In the genomic region with DNA sequence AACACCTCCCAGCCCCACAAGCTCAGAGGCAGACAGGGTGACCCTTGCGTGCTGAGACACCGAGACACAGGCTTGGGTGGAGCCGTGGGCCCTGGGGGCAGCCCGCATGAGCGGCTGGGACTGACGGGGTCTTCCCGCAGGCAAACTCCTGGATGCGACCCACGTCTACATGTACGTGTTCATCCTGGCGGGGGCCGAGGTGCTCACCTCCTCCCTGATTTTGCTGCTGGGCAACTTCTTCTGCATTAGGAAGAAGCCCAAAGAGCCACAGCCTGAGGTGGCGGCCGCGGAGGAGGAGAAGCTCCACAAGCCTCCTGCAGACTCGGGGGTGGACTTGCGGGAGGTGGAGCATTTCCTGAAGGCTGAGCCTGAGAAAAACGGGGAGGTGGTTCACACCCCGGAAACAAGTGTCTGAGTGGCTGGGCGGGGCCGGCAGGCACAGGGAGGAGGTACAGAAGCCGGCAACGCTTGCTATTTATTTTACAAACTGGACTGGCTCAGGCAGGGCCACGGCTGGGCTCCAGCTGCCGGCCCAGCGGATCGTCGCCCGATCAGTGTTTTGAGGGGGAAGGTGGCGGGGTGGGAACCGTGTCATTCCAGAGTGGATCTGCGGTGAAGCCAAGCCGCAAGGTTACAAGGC, we compare ENCODE assay signal across 1 cellular context.
A peak's percentile ranks its signal among the peaks of the same experiment; 100 is the strongest.
TF ChIP-seq lines count a peak whose summit lies in the region.

No MANE protein-coding gene starts in this region.

TF ChIP-seq in K562, 482 proteins besides CTCF, POLR2A, EP300 and RAD21 (continued from another document and continues in another):
- TF ChIP-seq, protein P1, sequence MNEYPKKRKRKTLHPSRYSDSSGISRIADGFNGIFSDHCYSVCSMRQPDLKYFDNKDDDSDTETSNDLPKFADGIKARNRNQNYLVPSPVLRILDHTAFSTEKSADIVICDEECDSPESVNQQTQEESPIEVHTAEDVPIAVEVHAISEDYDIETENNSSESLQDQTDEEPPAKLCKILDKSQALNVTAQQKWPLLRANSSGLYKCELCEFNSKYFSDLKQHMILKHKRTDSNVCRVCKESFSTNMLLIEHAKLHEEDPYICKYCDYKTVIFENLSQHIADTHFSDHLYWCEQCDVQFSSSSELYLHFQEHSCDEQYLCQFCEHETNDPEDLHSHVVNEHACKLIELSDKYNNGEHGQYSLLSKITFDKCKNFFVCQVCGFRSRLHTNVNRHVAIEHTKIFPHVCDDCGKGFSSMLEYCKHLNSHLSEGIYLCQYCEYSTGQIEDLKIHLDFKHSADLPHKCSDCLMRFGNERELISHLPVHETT (CRISPR knock-in tag; conservative IDR thresholded peaks at IDR 0.05 in 1 of 2, IDR thresholded peaks at IDR 0.05 in 1 of 2): no peak
- no peak for TF ChIP-seq ZNF780A (CRISPR knock-in tag; IDR thresholded peaks at IDR 0.05)
- no peak for TF ChIP-seq ZNF143 (CRISPR knock-in tag; IDR thresholded peaks at IDR 0.05)
- TF ChIP-seq PHB2 (IDR thresholded peaks at IDR 0.05; ENCODE audit: low read depth): no peak
- no peak for TF ChIP-seq SREBF2 (CRISPR knock-in tag; IDR thresholded peaks at IDR 0.05)
- peak in 1 of 3 experiments; percentile 26 for TF ChIP-seq YY1 (IDR thresholded peaks at IDR 0.05; ENCODE audit: borderline replicate concordance in 1 of 3, control insufficient read depth in 1 of 3, extremely low read depth in 1 of 3, insufficient read depth in 3 of 3, insufficient read length in 1 of 3, insufficient replicate concordance in 2 of 3, low read depth in 1 of 3, low read length in 2 of 3)
- no peak for TF ChIP-seq KLF1 (tag; IDR thresholded peaks at IDR 0.05)
- TF ChIP-seq ARNT (IDR thresholded peaks at IDR 0.05): no peak
- TF ChIP-seq E2F5 (CRISPR knock-in tag; IDR thresholded peaks at IDR 0.05): no peak
- no peak for TF ChIP-seq EWSR1 (IDR thresholded peaks at IDR 0.05; ENCODE audit: borderline replicate concordance, low read depth, partially characterized antibody)
- TF ChIP-seq, protein P2, sequence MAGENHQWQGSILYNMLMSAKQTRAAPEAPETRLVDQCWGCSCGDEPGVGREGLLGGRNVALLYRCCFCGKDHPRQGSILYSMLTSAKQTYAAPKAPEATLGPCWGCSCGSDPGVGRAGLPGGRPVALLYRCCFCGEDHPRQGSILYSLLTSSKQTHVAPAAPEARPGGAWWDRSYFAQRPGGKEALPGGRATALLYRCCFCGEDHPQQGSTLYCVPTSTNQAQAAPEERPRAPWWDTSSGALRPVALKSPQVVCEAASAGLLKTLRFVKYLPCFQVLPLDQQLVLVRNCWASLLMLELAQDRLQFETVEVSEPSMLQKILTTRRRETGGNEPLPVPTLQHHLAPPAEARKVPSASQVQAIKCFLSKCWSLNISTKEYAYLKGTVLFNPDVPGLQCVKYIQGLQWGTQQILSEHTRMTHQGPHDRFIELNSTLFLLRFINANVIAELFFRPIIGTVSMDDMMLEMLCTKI (IDR thresholded peaks at IDR 0.05; ENCODE audit: partially characterized antibody): no peak
- TF ChIP-seq HNRNPUL1 (IDR thresholded peaks at IDR 0.05; ENCODE audit: low read length): no peak
- TF ChIP-seq ZNF239 (CRISPR knock-in tag; IDR thresholded peaks at IDR 0.05): no peak
- TF ChIP-seq ELK3 (CRISPR knock-in tag; IDR thresholded peaks at IDR 0.05): no peak
- no peak for TF ChIP-seq ZFP1 (CRISPR knock-in tag; IDR thresholded peaks at IDR 0.05)
- no peak for TF ChIP-seq CCAR2 (IDR thresholded peaks at IDR 0.05; ENCODE audit: low read depth, low read length)
- no peak for TF ChIP-seq AFF4 (CRISPR knock-in tag; IDR thresholded peaks at IDR 0.05)
- TF ChIP-seq HOXB6 (CRISPR knock-in tag; IDR thresholded peaks at IDR 0.05; ENCODE audit: borderline replicate concordance): no peak
- no peak for TF ChIP-seq ZNF586 (CRISPR knock-in tag; conservative IDR thresholded peaks at IDR 0.05)
- no peak for TF ChIP-seq ZNF830 (CRISPR knock-in tag; IDR thresholded peaks at IDR 0.05)
- peak; percentile 39 for TF ChIP-seq CCNT2 (IDR thresholded peaks at IDR 0.05; ENCODE audit: borderline replicate concordance, extremely low read depth, insufficient read length, low read depth, low read length)
- TF ChIP-seq CBX1 (IDR thresholded peaks at IDR 0.05; ENCODE audit: low read depth): peak; percentile 16; the same call in 1 of the 2 replicates
- no peak for TF ChIP-seq ZSCAN32 (CRISPR knock-in tag; IDR thresholded peaks at IDR 0.05)
- TF ChIP-seq PML (IDR thresholded peaks at IDR 0.05; ENCODE audit: low read length): no peak
- TF ChIP-seq THRAP3 (IDR thresholded peaks at IDR 0.05; ENCODE audit: borderline replicate concordance): no peak
- no peak for TF ChIP-seq ILK (tag; IDR thresholded peaks at IDR 0.05; ENCODE audit: borderline replicate concordance, low read depth)
- no peak for TF ChIP-seq PURB (CRISPR knock-in tag; IDR thresholded peaks at IDR 0.05; ENCODE audit: low read depth)
- TF ChIP-seq SMARCE1 (IDR thresholded peaks at IDR 0.05): 0 out of 2 replicates have a peak, but pooled peaks have one; percentile 12
- no peak for TF ChIP-seq HDAC8 (tag; IDR thresholded peaks at IDR 0.05)
- TF ChIP-seq ZNF124 (CRISPR knock-in tag; IDR thresholded peaks at IDR 0.05): no peak
- TF ChIP-seq TAF7 (tag; IDR thresholded peaks at IDR 0.05): no peak
- TF ChIP-seq U2AF1 (optimal IDR thresholded peaks at IDR 0.05; ENCODE audit: low read depth, low read length): no peak
- TF ChIP-seq HLTF (IDR thresholded peaks at IDR 0.05): no peak
- TF ChIP-seq, protein P3, sequence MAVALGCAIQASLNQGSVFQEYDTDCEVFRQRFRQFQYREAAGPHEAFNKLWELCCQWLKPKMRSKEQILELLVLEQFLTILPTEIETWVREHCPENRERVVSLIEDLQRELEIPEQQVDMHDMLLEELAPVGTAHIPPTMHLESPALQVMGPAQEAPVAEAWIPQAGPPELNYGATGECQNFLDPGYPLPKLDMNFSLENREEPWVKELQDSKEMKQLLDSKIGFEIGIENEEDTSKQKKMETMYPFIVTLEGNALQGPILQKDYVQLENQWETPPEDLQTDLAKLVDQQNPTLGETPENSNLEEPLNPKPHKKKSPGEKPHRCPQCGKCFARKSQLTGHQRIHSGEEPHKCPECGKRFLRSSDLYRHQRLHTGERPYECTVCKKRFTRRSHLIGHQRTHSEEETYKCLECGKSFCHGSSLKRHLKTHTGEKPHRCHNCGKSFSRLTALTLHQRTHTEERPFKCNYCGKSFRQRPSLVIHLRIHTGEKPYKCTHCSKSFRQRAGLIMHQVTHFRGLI (CRISPR knock-in tag; IDR thresholded peaks at IDR 0.05): no peak
- TF ChIP-seq STAT5A (IDR thresholded peaks at IDR 0.05; ENCODE audit: borderline replicate concordance, low read length): no peak
- TF ChIP-seq BCOR (IDR thresholded peaks at IDR 0.05): no peak
- TF ChIP-seq ZNF77 (CRISPR knock-in tag; IDR thresholded peaks at IDR 0.05): no peak
- TF ChIP-seq ZNF785 (CRISPR knock-in tag; IDR thresholded peaks at IDR 0.05): no peak
- TF ChIP-seq ATF6 (CRISPR knock-in tag; IDR thresholded peaks at IDR 0.05): no peak; the same call in 1 of the 2 replicates
- TF ChIP-seq HNRNPL (IDR thresholded peaks at IDR 0.05; ENCODE audit: low read depth, low read length): no peak
- TF ChIP-seq TFAM (CRISPR knock-in tag; conservative IDR thresholded peaks at IDR 0.05): no peak
- no peak for TF ChIP-seq ATF1 (CRISPR knock-in tag; IDR thresholded peaks at IDR 0.05)
- 0 out of 2 replicates have a peak, but pooled peaks have one; percentile 26 for TF ChIP-seq ATF1 (tag; IDR thresholded peaks at IDR 0.05)
- TF ChIP-seq CLOCK (CRISPR knock-in tag; IDR thresholded peaks at IDR 0.05; ENCODE audit: borderline replicate concordance): no peak
- TF ChIP-seq SRF (CRISPR knock-in tag; IDR thresholded peaks at IDR 0.05): peak in 1 of 2 experiments; percentile 57; a peak in 1 of 4 replicates
- no peak for TF ChIP-seq ZNF217 (CRISPR knock-in tag; IDR thresholded peaks at IDR 0.05)
- TF ChIP-seq EP400 (IDR thresholded peaks at IDR 0.05): no peak
- TF ChIP-seq ZNF57 (CRISPR knock-in tag; IDR thresholded peaks at IDR 0.05): no peak
- no peak for TF ChIP-seq ZSCAN29 (IDR thresholded peaks at IDR 0.05)
- TF ChIP-seq TEAD2 (tag; IDR thresholded peaks at IDR 0.05): no peak
- no peak for TF ChIP-seq ZEB2 (IDR thresholded peaks at IDR 0.05)
- no peak for TF ChIP-seq BRCA1 (IDR thresholded peaks at IDR 0.05)
- no peak for TF ChIP-seq BRCA1 (CRISPR knock-in tag; IDR thresholded peaks at IDR 0.05)
- TF ChIP-seq XRCC3 (IDR thresholded peaks at IDR 0.05): no peak
- no peak for TF ChIP-seq ZBTB17 (CRISPR knock-in tag; IDR thresholded peaks at IDR 0.05)
- TF ChIP-seq, protein P4, sequence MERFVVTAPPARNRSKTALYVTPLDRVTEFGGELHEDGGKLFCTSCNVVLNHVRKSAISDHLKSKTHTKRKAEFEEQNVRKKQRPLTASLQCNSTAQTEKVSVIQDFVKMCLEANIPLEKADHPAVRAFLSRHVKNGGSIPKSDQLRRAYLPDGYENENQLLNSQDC (CRISPR knock-in tag; IDR thresholded peaks at IDR 0.05): no peak
- peak; percentile 26 to 57; a peak in 2 of 4 replicates for TF ChIP-seq SIN3A (IDR thresholded peaks at IDR 0.05; ENCODE audit: borderline replicate concordance in 2 of 2, control insufficient read depth in 1 of 2, low read depth in 2 of 2, low read length in 2 of 2)
- TF ChIP-seq GABPA (tag; conservative IDR thresholded peaks at IDR 0.05; ENCODE audit: low read depth): peak; percentile 75
- no peak for TF ChIP-seq MYBL2 (IDR thresholded peaks at IDR 0.05; ENCODE audit: low read depth)
- TF ChIP-seq MYBL2 (CRISPR knock-in tag; IDR thresholded peaks at IDR 0.05; ENCODE audit: borderline replicate concordance): no peak
